2 cellular contexts compared by ENCODE assay signal in the genomic region with DNA sequence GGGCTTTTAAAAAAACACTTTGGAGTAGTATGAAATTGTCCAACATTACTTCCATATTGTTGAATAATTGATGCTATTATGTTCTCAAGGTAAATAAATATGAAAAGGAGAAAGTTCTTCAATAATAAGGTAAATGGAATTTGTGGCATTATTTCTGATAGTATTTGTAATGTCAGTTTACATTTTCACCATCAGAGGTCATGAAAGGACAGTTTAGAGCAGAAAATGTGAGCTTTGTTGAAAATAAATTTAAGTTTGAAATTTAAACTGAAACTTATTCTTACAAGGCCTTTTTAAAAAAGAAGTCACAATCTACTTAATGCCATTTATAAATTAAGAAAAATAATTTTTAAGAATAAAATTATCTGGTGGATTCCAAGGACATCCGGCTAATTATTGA.
TF ChIP-seq lines count a peak whose summit lies in the region.

No MANE protein-coding gene starts in this region.

TF ChIP-seq in A549, 52 proteins besides CTCF, POLR2A, EP300 and RAD21:
- TF ChIP-seq FOSL2 (IDR thresholded peaks at IDR 0.05) (no peak), FOSL2 (CRISPR knock-in tag; IDR thresholded peaks at IDR 0.05) (no peak), MAFK (IDR thresholded peaks at IDR 0.05; ENCODE audit: partially characterized antibody) (no peak), ZNF302 (CRISPR knock-in tag; IDR thresholded peaks at IDR 0.05) (no peak), BHLHE40 (IDR thresholded peaks at IDR 0.05; ENCODE audit: low read depth, low read length) (no peak), RFX5 (IDR thresholded peaks at IDR 0.05) (no peak), HDAC2 (IDR thresholded peaks at IDR 0.05) (no peak), RCOR1 (IDR thresholded peaks at IDR 0.05; ENCODE audit: low read depth, low read length) (no peak), EHMT2 (IDR thresholded peaks at IDR 0.05; ENCODE audit: low read depth) (no peak), ZSCAN20 (CRISPR knock-in tag; IDR thresholded peaks at IDR 0.05) (no peak), PHF8 (IDR thresholded peaks at IDR 0.05; ENCODE audit: borderline replicate concordance, low read depth) (no peak)
- TF ChIP-seq, protein P1, sequence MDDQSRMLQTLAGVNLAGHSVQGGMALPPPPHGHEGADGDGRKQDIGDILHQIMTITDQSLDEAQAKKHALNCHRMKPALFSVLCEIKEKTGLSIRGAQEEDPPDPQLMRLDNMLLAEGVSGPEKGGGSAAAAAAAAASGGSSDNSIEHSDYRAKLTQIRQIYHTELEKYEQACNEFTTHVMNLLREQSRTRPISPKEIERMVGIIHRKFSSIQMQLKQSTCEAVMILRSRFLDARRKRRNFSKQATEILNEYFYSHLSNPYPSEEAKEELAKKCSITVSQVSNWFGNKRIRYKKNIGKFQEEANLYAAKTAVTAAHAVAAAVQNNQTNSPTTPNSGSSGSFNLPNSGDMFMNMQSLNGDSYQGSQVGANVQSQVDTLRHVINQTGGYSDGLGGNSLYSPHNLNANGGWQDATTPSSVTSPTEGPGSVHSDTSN (IDR thresholded peaks at IDR 0.05) = no peak
- TF ChIP-seq, protein P2, sequence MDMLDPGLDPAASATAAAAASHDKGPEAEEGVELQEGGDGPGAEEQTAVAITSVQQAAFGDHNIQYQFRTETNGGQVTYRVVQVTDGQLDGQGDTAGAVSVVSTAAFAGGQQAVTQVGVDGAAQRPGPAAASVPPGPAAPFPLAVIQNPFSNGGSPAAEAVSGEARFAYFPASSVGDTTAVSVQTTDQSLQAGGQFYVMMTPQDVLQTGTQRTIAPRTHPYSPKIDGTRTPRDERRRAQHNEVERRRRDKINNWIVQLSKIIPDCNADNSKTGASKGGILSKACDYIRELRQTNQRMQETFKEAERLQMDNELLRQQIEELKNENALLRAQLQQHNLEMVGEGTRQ (IDR thresholded peaks at IDR 0.05) = no peak
- TF ChIP-seq, protein P3, sequence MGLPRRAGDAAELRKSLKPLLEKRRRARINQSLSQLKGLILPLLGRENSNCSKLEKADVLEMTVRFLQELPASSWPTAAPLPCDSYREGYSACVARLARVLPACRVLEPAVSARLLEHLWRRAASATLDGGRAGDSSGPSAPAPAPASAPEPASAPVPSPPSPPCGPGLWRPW (IDR thresholded peaks at IDR 0.05) = no peak
- TF ChIP-seq, protein P4, sequence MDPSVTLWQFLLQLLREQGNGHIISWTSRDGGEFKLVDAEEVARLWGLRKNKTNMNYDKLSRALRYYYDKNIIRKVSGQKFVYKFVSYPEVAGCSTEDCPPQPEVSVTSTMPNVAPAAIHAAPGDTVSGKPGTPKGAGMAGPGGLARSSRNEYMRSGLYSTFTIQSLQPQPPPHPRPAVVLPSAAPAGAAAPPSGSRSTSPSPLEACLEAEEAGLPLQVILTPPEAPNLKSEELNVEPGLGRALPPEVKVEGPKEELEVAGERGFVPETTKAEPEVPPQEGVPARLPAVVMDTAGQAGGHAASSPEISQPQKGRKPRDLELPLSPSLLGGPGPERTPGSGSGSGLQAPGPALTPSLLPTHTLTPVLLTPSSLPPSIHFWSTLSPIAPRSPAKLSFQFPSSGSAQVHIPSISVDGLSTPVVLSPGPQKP (IDR thresholded peaks at IDR 0.05; ENCODE audit: low read depth, low read length) = no peak
- TF ChIP-seq, protein P5, sequence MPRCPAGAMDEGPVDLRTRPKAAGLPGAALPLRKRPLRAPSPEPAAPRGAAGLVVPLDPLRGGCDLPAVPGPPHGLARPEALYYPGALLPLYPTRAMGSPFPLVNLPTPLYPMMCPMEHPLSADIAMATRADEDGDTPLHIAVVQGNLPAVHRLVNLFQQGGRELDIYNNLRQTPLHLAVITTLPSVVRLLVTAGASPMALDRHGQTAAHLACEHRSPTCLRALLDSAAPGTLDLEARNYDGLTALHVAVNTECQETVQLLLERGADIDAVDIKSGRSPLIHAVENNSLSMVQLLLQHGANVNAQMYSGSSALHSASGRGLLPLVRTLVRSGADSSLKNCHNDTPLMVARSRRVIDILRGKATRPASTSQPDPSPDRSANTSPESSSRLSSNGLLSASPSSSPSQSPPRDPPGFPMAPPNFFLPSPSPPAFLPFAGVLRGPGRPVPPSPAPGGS (IDR thresholded peaks at IDR 0.05) = no peak

TF ChIP-seq in HepG2, 621 proteins besides CTCF, POLR2A, EP300 and RAD21:
- TF ChIP-seq ZFP41 (CRISPR knock-in tag; IDR thresholded peaks at IDR 0.05; ENCODE audit: borderline replicate concordance) = no peak
- TF ChIP-seq SMC3 (IDR thresholded peaks at IDR 0.05; ENCODE audit: low read length) = peak; percentile 15; the same call in 1 of the 2 replicates
- no peak for TF ChIP-seq SIN3B (IDR thresholded peaks at IDR 0.05; ENCODE audit: low read length)
- TF ChIP-seq MEIS2 (CRISPR knock-in tag; IDR thresholded peaks at IDR 0.05) = no peak
- no peak for TF ChIP-seq SRSF4 (IDR thresholded peaks at IDR 0.05; ENCODE audit: low read depth, low read length, poor library complexity, severe bottlenecking)
- TF ChIP-seq, protein P6, sequence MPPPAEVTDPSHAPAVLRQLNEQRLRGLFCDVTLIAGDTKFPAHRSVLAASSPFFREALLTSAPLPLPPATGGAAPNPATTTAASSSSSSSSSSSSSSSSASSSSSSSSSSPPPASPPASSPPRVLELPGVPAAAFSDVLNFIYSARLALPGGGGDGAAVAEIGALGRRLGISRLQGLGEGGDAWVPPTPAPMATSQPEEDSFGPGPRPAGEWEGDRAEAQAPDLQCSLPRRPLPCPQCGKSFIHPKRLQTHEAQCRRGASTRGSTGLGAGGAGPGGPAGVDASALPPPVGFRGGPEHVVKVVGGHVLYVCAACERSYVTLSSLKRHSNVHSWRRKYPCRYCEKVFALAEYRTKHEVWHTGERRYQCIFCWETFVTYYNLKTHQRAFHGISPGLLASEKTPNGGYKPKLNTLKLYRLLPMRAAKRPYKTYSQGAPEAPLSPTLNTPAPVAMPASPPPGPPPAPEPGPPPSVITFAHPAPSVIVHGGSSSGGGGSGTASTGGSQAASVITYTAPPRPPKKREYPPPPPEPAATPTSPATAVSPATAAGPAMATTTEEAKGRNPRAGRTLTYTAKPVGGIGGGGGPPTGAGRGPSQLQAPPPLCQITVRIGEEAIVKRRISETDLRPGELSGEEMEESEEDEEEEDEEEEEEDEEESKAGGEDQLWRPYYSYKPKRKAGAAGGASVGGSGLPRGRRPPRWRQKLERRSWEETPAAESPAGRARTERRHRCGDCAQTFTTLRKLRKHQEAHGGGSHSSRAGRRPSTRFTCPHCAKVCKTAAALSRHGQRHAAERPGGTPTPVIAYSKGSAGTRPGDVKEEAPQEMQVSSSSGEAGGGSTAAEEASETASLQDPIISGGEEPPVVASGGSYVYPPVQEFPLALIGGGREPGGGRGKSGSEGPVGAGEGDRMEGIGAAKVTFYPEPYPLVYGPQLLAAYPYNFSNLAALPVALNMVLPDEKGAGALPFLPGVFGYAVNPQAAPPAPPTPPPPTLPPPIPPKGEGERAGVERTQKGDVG (CRISPR knock-in tag; IDR thresholded peaks at IDR 0.05; ENCODE audit: borderline replicate concordance) = no peak
- TF ChIP-seq, protein P7, sequence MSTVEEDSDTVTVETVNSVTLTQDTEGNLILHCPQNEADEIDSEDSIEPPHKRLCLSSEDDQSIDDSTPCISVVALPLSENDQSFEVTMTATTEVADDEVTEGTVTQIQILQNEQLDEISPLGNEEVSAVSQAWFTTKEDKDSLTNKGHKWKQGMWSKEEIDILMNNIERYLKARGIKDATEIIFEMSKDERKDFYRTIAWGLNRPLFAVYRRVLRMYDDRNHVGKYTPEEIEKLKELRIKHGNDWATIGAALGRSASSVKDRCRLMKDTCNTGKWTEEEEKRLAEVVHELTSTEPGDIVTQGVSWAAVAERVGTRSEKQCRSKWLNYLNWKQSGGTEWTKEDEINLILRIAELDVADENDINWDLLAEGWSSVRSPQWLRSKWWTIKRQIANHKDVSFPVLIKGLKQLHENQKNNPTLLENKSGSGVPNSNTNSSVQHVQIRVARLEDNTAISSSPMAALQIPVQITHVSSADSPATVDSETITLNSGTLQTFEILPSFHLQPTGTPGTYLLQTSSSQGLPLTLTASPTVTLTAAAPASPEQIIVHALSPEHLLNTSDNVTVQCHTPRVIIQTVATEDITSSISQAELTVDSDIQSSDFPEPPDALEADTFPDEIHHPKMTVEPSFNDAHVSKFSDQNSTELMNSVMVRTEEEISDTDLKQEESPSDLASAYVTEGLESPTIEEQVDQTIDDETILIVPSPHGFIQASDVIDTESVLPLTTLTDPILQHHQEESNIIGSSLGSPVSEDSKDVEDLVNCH (CRISPR knock-in tag; IDR thresholded peaks at IDR 0.05) = no peak
- no peak for TF ChIP-seq ZNF615 (CRISPR knock-in tag; IDR thresholded peaks at IDR 0.05; ENCODE audit: borderline replicate concordance)
- TF ChIP-seq SCMH1 (CRISPR knock-in tag; IDR thresholded peaks at IDR 0.05; ENCODE audit: borderline replicate concordance) = no peak
- TF ChIP-seq CENPX (CRISPR knock-in tag; IDR thresholded peaks at IDR 0.05) = no peak
- TF ChIP-seq, protein P8, sequence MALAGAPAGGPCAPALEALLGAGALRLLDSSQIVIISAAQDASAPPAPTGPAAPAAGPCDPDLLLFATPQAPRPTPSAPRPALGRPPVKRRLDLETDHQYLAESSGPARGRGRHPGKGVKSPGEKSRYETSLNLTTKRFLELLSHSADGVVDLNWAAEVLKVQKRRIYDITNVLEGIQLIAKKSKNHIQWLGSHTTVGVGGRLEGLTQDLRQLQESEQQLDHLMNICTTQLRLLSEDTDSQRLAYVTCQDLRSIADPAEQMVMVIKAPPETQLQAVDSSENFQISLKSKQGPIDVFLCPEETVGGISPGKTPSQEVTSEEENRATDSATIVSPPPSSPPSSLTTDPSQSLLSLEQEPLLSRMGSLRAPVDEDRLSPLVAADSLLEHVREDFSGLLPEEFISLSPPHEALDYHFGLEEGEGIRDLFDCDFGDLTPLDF (CRISPR knock-in tag; IDR thresholded peaks at IDR 0.05) = no peak
- TF ChIP-seq STAG1 (CRISPR knock-in tag; IDR thresholded peaks at IDR 0.05) = peak; percentile 63
- no peak for TF ChIP-seq ZNF230 (CRISPR knock-in tag; IDR thresholded peaks at IDR 0.05)
- no peak for TF ChIP-seq MEF2D (CRISPR knock-in tag; IDR thresholded peaks at IDR 0.05)
- TF ChIP-seq ETV5 (CRISPR knock-in tag; IDR thresholded peaks at IDR 0.05; ENCODE audit: borderline replicate concordance) = no peak
- TF ChIP-seq NFKB2 (CRISPR knock-in tag; IDR thresholded peaks at IDR 0.05; ENCODE audit: borderline replicate concordance) = no peak
- TF ChIP-seq ZNF354B (CRISPR knock-in tag; IDR thresholded peaks at IDR 0.05) = no peak
